ENCODE assay signal across 11 cellular contexts in genomic region chr16:25167920-25168319, GRCh38. TPM values are rescaled to one million over a fixed set of nuclear protein-coding genes. Genes with fewer than 3 reads are reported as not detected.
"Had no signal": no experiment of that assay in that cellular context is flagged by ENCODE, and none has a peak within 500 bp of the region (broad histone marks: within the 10 kb centered on the region; RNA-seq: fewer than 3 reads in every experiment).

No MANE protein-coding gene starts in this region.

RNA-seq across cellular contexts. Expression of gene AQP8, which starts 48.8 kb away (rescaled TPM):
- total RNA-seq: OCI-LY7; PC-3; PC-9; Peyer's patch; Right ventricle myocardium inferior; Right ventricle myocardium superior; RPMI7951; SJCRH30; SJSA1; SK-MEL-5; T-helper 1 cell treated with Interleukin-12 subunit alpha and Interleukin-12 subunit beta and Interleukin-4 antibody, amounts not matched to agents 30 ng/mL and 1 ng/mL, for 36 hours had no signal
